8 cellular contexts compared by ENCODE assay signal in the genomic region with DNA sequence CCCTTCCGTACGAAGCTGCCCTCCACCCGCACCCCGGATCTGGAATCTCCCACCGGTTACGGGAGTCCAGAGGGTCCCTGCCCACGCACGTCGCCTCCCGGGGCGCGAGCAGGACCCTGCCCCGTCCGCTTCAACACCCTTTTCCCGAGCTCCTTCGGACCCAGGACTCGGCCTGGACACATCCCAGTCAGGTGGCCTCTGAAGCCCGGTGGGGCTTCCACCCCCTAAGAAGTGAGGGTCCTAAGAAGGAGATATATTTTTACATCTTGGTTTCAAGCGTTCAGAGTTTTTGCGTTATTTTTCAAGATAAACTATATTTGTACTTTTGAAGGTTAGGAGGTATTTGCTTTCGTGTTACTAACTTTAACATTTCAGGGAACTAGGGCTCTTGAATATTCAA. TPM values are rescaled to one million over a fixed set of nuclear protein-coding genes. Genes with fewer than 3 reads are reported as not detected.
DNase-seq lines count a peak whose midpoint lies in the region; ATAC-seq, FAIRE-seq and TF ChIP-seq lines count a peak whose summit lies in the region.

No MANE protein-coding gene starts in this region.

- H3K79me2 ChIP-seq in GM12878 (ENCODE audit: control insufficient read depth, insufficient read depth, low read length), result peaks cover 26% of the 10 kb centered on the region

- intact Hi-C loops in left ventricle myocardium superior (cut with micrococcal nuclease), result no loop called here
- intact Hi-C loops in GM12878 (cut with micrococcal nuclease; ENCODE audit: unreplicated experiment), result loop anchor here (5.0 kb wide), 1 partner anchor 51 kb away; no protein-coding TSS in a partner anchor
- intact Hi-C loops in upper lobe of right lung (cut with DNase I), result no loop called here
- intact Hi-C loops in sciatic nerve (cut with DNase I), result no loop called here

- H3K9me3 Mint-ChIP-seq in memory B cell, result no peaks in the 10 kb centered on the region

- TF ChIP-seq CTCF in cardiac muscle cell (IDR thresholded peaks at IDR 0.05; ENCODE audit: low read depth, low read length) (no peak), GM12878 (IDR thresholded peaks at IDR 0.05 in 2 of 3, conservative IDR thresholded peaks at IDR 0.05 in 1 of 3; ENCODE audit: control insufficient read depth in 2 of 3, extremely low read depth in 1 of 3, insufficient read depth in 1 of 3, low read depth in 3 of 3, low read length in 3 of 3) (no peak), upper lobe of right lung (IDR thresholded peaks at IDR 0.05) (no peak), D721Med (IDR thresholded peaks at IDR 0.05; ENCODE audit: insufficient read depth, missing control alignments) (no peak)

- H3K27me3 ChIP-seq in cardiac muscle cell (no peaks in the 10 kb centered on the region), GM12878 (replicated peaks in 1 of 2; ENCODE audit: control insufficient read depth in 2 of 2, insufficient read depth in 2 of 2, low read length in 1 of 2) (no peaks in the 10 kb centered on the region), upper lobe of right lung (no peaks in the 10 kb centered on the region)

- POLR2A ChIA-PET in GM12878 (lab: Charles Lee), result interaction anchor here (0.6 kb wide), 2 partner anchors 297 to 886 kb away, joined by 3 to 5 read pairs; partner anchors contain the start of gene RPS21

- H3K4me1 ChIP-seq in cardiac muscle cell (ENCODE audit: low read depth) (peaks cover 7% of the 10 kb centered on the region), GM12878 (ENCODE audit: control insufficient read depth, insufficient read depth, low read length) (peaks cover 3% of the 10 kb centered on the region), upper lobe of right lung (peaks cover 18% of the 10 kb centered on the region)

- no peak for TF ChIP-seq POLR2A in GM12878 (IDR thresholded peaks at IDR 0.05; ENCODE audit: low read depth, low read length)

- BruUV-seq in GM12878 (replicated peaks; lab: Mats Ljungman, UMichigan), result no TSS peak

- peak overlapping the region; percentile 94 for H3K4me3 Mint-ChIP-seq in memory B cell

- H3K36me3 ChIP-seq in cardiac muscle cell (peaks cover 5% of the 10 kb centered on the region), GM12878 (ENCODE audit: control insufficient read depth in 2 of 2, insufficient read depth in 2 of 2, low read length in 1 of 2) (peaks cover 5 to 9% of the 10 kb centered on the region in 2 experiments), upper lobe of right lung (peaks cover 24% of the 10 kb centered on the region)

- in situ Hi-C loops in GM12878 (cut with MboI), result no loop called here

- CTCF ChIA-PET in GM12878 (lab: Yijun Ruan, JAX), result interaction anchor here (0.8 kb wide), 1 partner anchor 933 kb away, joined by 3 read pairs; no protein-coding TSS in a partner anchor

- H4K20me1 ChIP-seq in GM12878 (ENCODE audit: control insufficient read depth, insufficient read depth), result no peaks in the 10 kb centered on the region

- FAIRE-seq in GM12878 (lab: Jason Lieb, UNC), result no peak
- no peak for FAIRE-seq in D721Med (lab: Jason Lieb, UNC)

- peak overlapping the region; percentile 88 for H3K27ac Mint-ChIP-seq in memory B cell

- H3K36me3 Mint-ChIP-seq in memory B cell, result peaks cover 5% of the 10 kb centered on the region

- no peaks in the 10 kb centered on the region for H3K27me3 Mint-ChIP-seq in memory B cell

- H3K4me2 ChIP-seq in GM12878 (ENCODE audit: control insufficient read depth, insufficient read depth), result peak overlapping the region; percentile 95

- no peak for TF ChIP-seq EP300 in GM12878 (IDR thresholded peaks at IDR 0.05; ENCODE audit: borderline replicate concordance in 1 of 2, control insufficient read depth in 1 of 2, low read depth in 2 of 2, low read length in 2 of 2)

- DNase-seq in cardiac muscle cell (ENCODE audit: low read depth in 1 of 2, low spot score in 1 of 2), result no peak
- no peak for DNase-seq in left ventricle myocardium superior
- no peak for DNase-seq in GM12878 (ENCODE audit: low read depth, low spot score)
- no peak for DNase-seq in memory B cell (ENCODE audit: low spot score in 2 of 2)
- DNase-seq in upper lobe of right lung, result no peak
- DNase-seq in sciatic nerve (ENCODE audit: low spot score), result no peak
- no peak for DNase-seq in D721Med (ENCODE audit: insufficient read length, low spot score)
- DNase-seq in left lobe of liver (ENCODE audit: low spot score), result no peak

- RAD21 ChIA-PET in GM12878 (lab: Charles Lee; ENCODE audit: unreplicated experiment), result no interaction called here

- no peak overlapping the region for H2AFZ ChIP-seq in GM12878 (ENCODE audit: control insufficient read depth, low read depth, low read length)

- no peak for TF ChIP-seq RAD21 in GM12878 (IDR thresholded peaks at IDR 0.05; ENCODE audit: insufficient read depth, low read depth, low read length)

- ATAC-seq in left ventricle myocardium superior (no peak), GM12878 (no peak), memory B cell (ENCODE audit: low read depth) (no peak), upper lobe of right lung (no peak), sciatic nerve (no peak), left lobe of liver (no peak)

- peak overlapping the region; percentile 87 for H3K4me3 ChIP-seq in cardiac muscle cell
- H3K4me3 ChIP-seq in GM12878, result peak overlapping the region; percentile 91
- H3K4me3 ChIP-seq in upper lobe of right lung, result peak overlapping the region; percentile 90

- H3K9me3 ChIP-seq in cardiac muscle cell (ENCODE audit: low read depth) (no peaks in the 10 kb centered on the region), GM12878 (replicated peaks; ENCODE audit: control insufficient read depth, insufficient read depth, low read length) (no peaks in the 10 kb centered on the region), upper lobe of right lung (no peaks in the 10 kb centered on the region)

- SMC1A ChIA-PET in GM12878 (lab: Charles Lee; ENCODE audit: uncharacterized antibody, unreplicated experiment), result no interaction called here

- WGBS in GM12878 (ENCODE audit: insufficient coverage, insufficient replicate concordance, low lambda C conversion rate, missing lambda C conversion rate), result 0% methylated on average over 17 of the region's 21 CpGs

- H3K27ac ChIP-seq in cardiac muscle cell (peak overlapping the region; percentile 66), GM12878 (ENCODE audit: control insufficient read depth, insufficient read depth) (peak overlapping the region; percentile 76), upper lobe of right lung (peak overlapping the region; percentile 66)

- H3K4me1 Mint-ChIP-seq in memory B cell, result peaks cover 17% of the 10 kb centered on the region

- peak overlapping the region; percentile 95 for H3K9ac ChIP-seq in GM12878 (ENCODE audit: control insufficient read depth, insufficient read depth, low read length)

RNA-seq across cellular contexts. Expression of gene ARFGAP1, which starts 0.6 kb away (rescaled TPM):
- 63.2 and 96.5 TPM in 2 replicates for total RNA-seq in cardiac muscle cell
- polyA plus RNA-seq in cardiac muscle cell, result 85.3 and 94.5 TPM in 2 replicates
- 30.9 TPM for total RNA-seq in left ventricle myocardium superior
- 164 and 192 TPM in 2 replicates for total RNA-seq in GM12878 (2013; cell fraction: nucleolus; rRNA removed)
- 32.1 and 40.5 TPM in 2 replicates for total RNA-seq in GM12878 (2014; rRNA removed)
- total RNA-seq in GM12878 (2014; rRNA removed; fragmentation: Illumina TruSeq; extraction: Trizol), result 15.6 and 16.9 TPM in 2 replicates
- 67.4 and 79.9 TPM in 2 replicates for total RNA-seq in GM12878 (2021)
- polyA plus RNA-seq in GM12878 (2011; ENCODE audit: low read depth), result 31.0 TPM
- polyA plus RNA-seq in GM12878 (2011; rRNA removed), result 19.2 and 26.1 TPM in 2 replicates
- polyA plus RNA-seq in GM12878 (2011; cell fraction: cytosol; rRNA removed), result 37.0 and 50.6 TPM in 2 replicates
- polyA plus RNA-seq in GM12878 (2011; cell fraction: nucleus; rRNA removed), result 540 and 583 TPM in 2 replicates
- 72.1 and 81.0 TPM in 2 replicates for polyA plus RNA-seq in GM12878 (2012)
- polyA plus RNA-seq in GM12878 (2014; fragmentation: Illumina TruSeq; extraction: Trizol), result 6.8 and 15.9 TPM in 2 replicates
- polyA plus RNA-seq in GM12878 (2014; fragmentation: Nextera tagmentation; extraction: Ambion mirVana), result 1 to 10 TPM in 1 of 2 experiments, under 1 TPM in 1; 0.45 to 1.5 TPM
- 56.4 and 58.9 TPM in 2 replicates for polyA plus RNA-seq in GM12878 (2014; rRNA removed)
- polyA plus RNA-seq in GM12878 (2016; fragmentation: Nextera tagmentation; extraction: Ambion mirVana), result 10 to 100 TPM; 35.6 to 36.6 TPM
- polyA minus RNA-seq in GM12878 (2011; rRNA and poly(A)+ RNA removed), result 26.0 and 32.3 TPM in 2 replicates
- 13.7 and 14.7 TPM in 2 replicates for polyA minus RNA-seq in GM12878 (2011; cell fraction: cytosol; rRNA and poly(A)+ RNA removed)
- 64.4 and 75.1 TPM in 2 replicates for polyA minus RNA-seq in GM12878 (2011; cell fraction: nucleus; rRNA and poly(A)+ RNA removed)
- 67.0 TPM for total RNA-seq in upper lobe of right lung
- total RNA-seq in sciatic nerve, result 81.6 TPM
- total RNA-seq in left lobe of liver, result 42.6 TPM

RNA-seq across cellular contexts. Expression of gene NKAIN4, which starts 18.9 kb away (rescaled TPM):
- total RNA-seq in cardiac muscle cell, result 1.1 TPM in 1 of 2 replicates, not detected in the other
- 0.44 TPM in 1 of 2 replicates, not detected in the other for polyA plus RNA-seq in cardiac muscle cell
- not detected for total RNA-seq in left ventricle myocardium superior
- not detected in 2 replicates for total RNA-seq in GM12878 (2013; cell fraction: nucleolus; rRNA removed)
- not detected in 2 replicates for total RNA-seq in GM12878 (2014; rRNA removed)
- not detected in 2 replicates for total RNA-seq in GM12878 (2014; rRNA removed; fragmentation: Illumina TruSeq; extraction: Trizol)
- not detected in 2 replicates for total RNA-seq in GM12878 (2021)
- polyA plus RNA-seq in GM12878 (2011; ENCODE audit: low read depth), result not detected
- not detected in 2 replicates for polyA plus RNA-seq in GM12878 (2011; rRNA removed)
- polyA plus RNA-seq in GM12878 (2011; cell fraction: cytosol; rRNA removed), result not detected in 2 replicates
- polyA plus RNA-seq in GM12878 (2011; cell fraction: nucleus; rRNA removed), result not detected in 2 replicates
- not detected in 2 replicates for polyA plus RNA-seq in GM12878 (2012)
- polyA plus RNA-seq in GM12878 (2014; fragmentation: Illumina TruSeq; extraction: Trizol), result not detected in 2 replicates
- not detected for polyA plus RNA-seq in GM12878 (2014; fragmentation: Nextera tagmentation; extraction: Ambion mirVana)
- not detected in 2 replicates for polyA plus RNA-seq in GM12878 (2014; rRNA removed)
- polyA plus RNA-seq in GM12878 (2016; fragmentation: Nextera tagmentation; extraction: Ambion mirVana), result under 1 TPM in 1 of 2 experiments, not detected in 1; 0.11 TPM
- not detected in 2 replicates for polyA minus RNA-seq in GM12878 (2011; rRNA and poly(A)+ RNA removed)
- polyA minus RNA-seq in GM12878 (2011; cell fraction: cytosol; rRNA and poly(A)+ RNA removed), result not detected in 2 replicates
- not detected in 2 replicates for polyA minus RNA-seq in GM12878 (2011; cell fraction: nucleus; rRNA and poly(A)+ RNA removed)
- total RNA-seq in upper lobe of right lung, result not detected
- 3.0 TPM for total RNA-seq in sciatic nerve
- not detected for total RNA-seq in left lobe of liver

RNA-seq across cellular contexts. Expression of gene COL20A1, which starts 19.8 kb away (rescaled TPM):
- total RNA-seq in cardiac muscle cell (0.85 TPM in 1 of 2 replicates, not detected in the other), left ventricle myocardium superior (not detected), GM12878 (2014; rRNA removed) (not detected in 2 replicates), GM12878 (2014; rRNA removed; fragmentation: Illumina TruSeq; extraction: Trizol) (not detected in 2 replicates), GM12878 (2021) (not detected in 2 replicates), upper lobe of right lung (not detected), sciatic nerve (0.22 TPM), left lobe of liver (not detected)
- polyA plus RNA-seq in cardiac muscle cell (1.4 TPM in 1 of 2 replicates, not detected in the other), GM12878 (2011; rRNA removed) (not detected in 2 replicates), GM12878 (2014; fragmentation: Illumina TruSeq; extraction: Trizol) (not detected in 2 replicates), GM12878 (2014; fragmentation: Nextera tagmentation; extraction: Ambion mirVana) (not detected), GM12878 (2014; rRNA removed) (not detected in 2 replicates), GM12878 (2016; fragmentation: Nextera tagmentation; extraction: Ambion mirVana) (not detected)
- not detected in 2 replicates for total RNA-seq in GM12878 (2013; cell fraction: nucleolus; rRNA removed)
- polyA plus RNA-seq in GM12878 (2011; ENCODE audit: low read depth), result not detected
- not detected in 2 replicates for polyA plus RNA-seq in GM12878 (2011; cell fraction: cytosol; rRNA removed)
- 0.10 and 0.18 TPM in 2 replicates for polyA plus RNA-seq in GM12878 (2011; cell fraction: nucleus; rRNA removed)
- polyA plus RNA-seq in GM12878 (2012), result not detected in 2 replicates
- not detected in 2 replicates for polyA minus RNA-seq in GM12878 (2011; rRNA and poly(A)+ RNA removed)
- not detected in 2 replicates for polyA minus RNA-seq in GM12878 (2011; cell fraction: cytosol; rRNA and poly(A)+ RNA removed)
- not detected in 2 replicates for polyA minus RNA-seq in GM12878 (2011; cell fraction: nucleus; rRNA and poly(A)+ RNA removed)

RNA-seq across cellular contexts. Expression of gene BIRC7, which starts 37.5 kb away (rescaled TPM):
- total RNA-seq in cardiac muscle cell, result 0.21 and 0.54 TPM in 2 replicates
- not detected in 2 replicates for polyA plus RNA-seq in cardiac muscle cell
- not detected for total RNA-seq in left ventricle myocardium superior
- 27.4 and 27.6 TPM in 2 replicates for total RNA-seq in GM12878 (2013; cell fraction: nucleolus; rRNA removed)
- 0.11 TPM in 1 of 2 replicates, not detected in the other for total RNA-seq in GM12878 (2014; rRNA removed)
- not detected in 2 replicates for total RNA-seq in GM12878 (2014; rRNA removed; fragmentation: Illumina TruSeq; extraction: Trizol)
- not detected in 2 replicates for total RNA-seq in GM12878 (2021)
- 0.29 TPM for polyA plus RNA-seq in GM12878 (2011; ENCODE audit: low read depth)
- 0.26 and 0.31 TPM in 2 replicates for polyA plus RNA-seq in GM12878 (2011; rRNA removed)
- polyA plus RNA-seq in GM12878 (2011; cell fraction: cytosol; rRNA removed), result 0.99 and 1.1 TPM in 2 replicates
- 4.9 and 10.3 TPM in 2 replicates for polyA plus RNA-seq in GM12878 (2011; cell fraction: nucleus; rRNA removed)
- 1.2 and 4.0 TPM in 2 replicates for polyA plus RNA-seq in GM12878 (2012)
- polyA plus RNA-seq in GM12878 (2014; fragmentation: Illumina TruSeq; extraction: Trizol), result not detected in 2 replicates
- polyA plus RNA-seq in GM12878 (2014; fragmentation: Nextera tagmentation; extraction: Ambion mirVana), result not detected
- 0.08 TPM in 1 of 2 replicates, not detected in the other for polyA plus RNA-seq in GM12878 (2014; rRNA removed)
- polyA plus RNA-seq in GM12878 (2016; fragmentation: Nextera tagmentation; extraction: Ambion mirVana), result not detected
- 0.66 and 1.3 TPM in 2 replicates for polyA minus RNA-seq in GM12878 (2011; rRNA and poly(A)+ RNA removed)
- polyA minus RNA-seq in GM12878 (2011; cell fraction: cytosol; rRNA and poly(A)+ RNA removed), result not detected in 2 replicates
- 1.7 and 2.4 TPM in 2 replicates for polyA minus RNA-seq in GM12878 (2011; cell fraction: nucleus; rRNA and poly(A)+ RNA removed)
- 15.5 TPM for total RNA-seq in upper lobe of right lung
- 26.0 TPM for total RNA-seq in sciatic nerve
- total RNA-seq in left lobe of liver, result not detected

RNA-seq across cellular contexts. Expression of gene YTHDF1, which starts 57.2 kb away (rescaled TPM):
- 24.2 and 29.5 TPM in 2 replicates for total RNA-seq in cardiac muscle cell
- polyA plus RNA-seq in cardiac muscle cell, result 40.0 and 54.2 TPM in 2 replicates
- 24.3 TPM for total RNA-seq in left ventricle myocardium superior
- 18.1 and 21.9 TPM in 2 replicates for total RNA-seq in GM12878 (2013; cell fraction: nucleolus; rRNA removed)
- total RNA-seq in GM12878 (2014; rRNA removed), result 19.7 and 21.6 TPM in 2 replicates
- total RNA-seq in GM12878 (2014; rRNA removed; fragmentation: Illumina TruSeq; extraction: Trizol), result 18.5 and 21.3 TPM in 2 replicates
- 36.1 and 37.8 TPM in 2 replicates for total RNA-seq in GM12878 (2021)
- 17.4 TPM for polyA plus RNA-seq in GM12878 (2011; ENCODE audit: low read depth)
- 23.2 and 27.5 TPM in 2 replicates for polyA plus RNA-seq in GM12878 (2011; rRNA removed)
- 20.2 and 23.4 TPM in 2 replicates for polyA plus RNA-seq in GM12878 (2011; cell fraction: cytosol; rRNA removed)
- polyA plus RNA-seq in GM12878 (2011; cell fraction: nucleus; rRNA removed), result 24.5 and 27.8 TPM in 2 replicates
- 21.8 and 26.7 TPM in 2 replicates for polyA plus RNA-seq in GM12878 (2012)
- polyA plus RNA-seq in GM12878 (2014; fragmentation: Illumina TruSeq; extraction: Trizol), result 23.3 and 24.7 TPM in 2 replicates
- polyA plus RNA-seq in GM12878 (2014; fragmentation: Nextera tagmentation; extraction: Ambion mirVana), result 10 to 100 TPM; 11.4 to 14.8 TPM
- 32.9 and 33.1 TPM in 2 replicates for polyA plus RNA-seq in GM12878 (2014; rRNA removed)
- polyA plus RNA-seq in GM12878 (2016; fragmentation: Nextera tagmentation; extraction: Ambion mirVana), result 10 to 100 TPM in 1 of 2 experiments, 1 to 10 TPM in 1; 4.6 to 14.5 TPM
- 19.0 and 21.1 TPM in 2 replicates for polyA minus RNA-seq in GM12878 (2011; rRNA and poly(A)+ RNA removed)
- 14.3 and 17.2 TPM in 2 replicates for polyA minus RNA-seq in GM12878 (2011; cell fraction: cytosol; rRNA and poly(A)+ RNA removed)
- polyA minus RNA-seq in GM12878 (2011; cell fraction: nucleus; rRNA and poly(A)+ RNA removed), result 5.7 and 10.3 TPM in 2 replicates
- total RNA-seq in upper lobe of right lung, result 36.9 TPM
- total RNA-seq in sciatic nerve, result 32.1 TPM
- total RNA-seq in left lobe of liver, result 18.2 TPM
